Comparison of ENCODE assay signal across 1 cellular context in the genomic region with DNA sequence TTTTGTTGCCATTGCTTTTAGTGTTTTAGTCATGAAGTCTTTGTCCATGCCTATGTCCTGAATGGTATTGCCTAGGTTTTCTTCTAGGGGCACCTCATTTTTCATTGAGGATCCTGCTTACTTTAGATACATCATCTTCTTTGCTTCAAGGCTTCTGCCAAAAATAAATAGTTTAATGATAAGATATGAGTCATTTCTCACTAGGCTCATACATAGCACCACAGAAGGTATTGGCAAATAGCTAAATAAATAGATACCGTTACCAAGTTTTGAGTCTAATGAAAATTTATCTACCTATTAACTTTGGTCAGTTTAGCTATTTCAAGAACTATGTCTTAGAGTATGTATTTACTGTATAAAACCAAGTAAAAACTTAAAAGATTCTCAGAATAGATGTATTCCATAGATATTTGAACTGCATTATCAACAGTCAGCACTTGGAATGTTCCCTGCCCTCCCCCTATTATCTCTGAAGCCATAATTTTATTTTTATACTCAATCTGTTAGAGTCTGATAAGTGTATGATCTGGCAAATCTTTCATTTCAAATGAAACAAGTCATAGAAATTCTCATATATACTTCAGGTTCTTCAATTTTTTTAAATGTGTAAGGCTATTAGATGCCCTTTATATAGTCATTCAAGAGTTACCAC.
TF ChIP-seq lines count a peak whose summit lies in the region.

No MANE protein-coding gene starts in this region.

TF ChIP-seq in IMR-90, 13 proteins besides CTCF, POLR2A, EP300 and RAD21 (continued from another document):
- TF ChIP-seq CEBPB (IDR thresholded peaks at IDR 0.05; ENCODE audit: low read depth, low read length): peak; percentile 61
- TF ChIP-seq, protein P1, sequence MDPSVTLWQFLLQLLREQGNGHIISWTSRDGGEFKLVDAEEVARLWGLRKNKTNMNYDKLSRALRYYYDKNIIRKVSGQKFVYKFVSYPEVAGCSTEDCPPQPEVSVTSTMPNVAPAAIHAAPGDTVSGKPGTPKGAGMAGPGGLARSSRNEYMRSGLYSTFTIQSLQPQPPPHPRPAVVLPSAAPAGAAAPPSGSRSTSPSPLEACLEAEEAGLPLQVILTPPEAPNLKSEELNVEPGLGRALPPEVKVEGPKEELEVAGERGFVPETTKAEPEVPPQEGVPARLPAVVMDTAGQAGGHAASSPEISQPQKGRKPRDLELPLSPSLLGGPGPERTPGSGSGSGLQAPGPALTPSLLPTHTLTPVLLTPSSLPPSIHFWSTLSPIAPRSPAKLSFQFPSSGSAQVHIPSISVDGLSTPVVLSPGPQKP (IDR thresholded peaks at IDR 0.05; ENCODE audit: borderline replicate concordance, low read depth, low read length): no peak
- no peak for TF ChIP-seq SMC3 (IDR thresholded peaks at IDR 0.05; ENCODE audit: low read depth, low read length)
- TF ChIP-seq RFX5 (IDR thresholded peaks at IDR 0.05; ENCODE audit: low read depth, low read length): no peak
- TF ChIP-seq MAFK (IDR thresholded peaks at IDR 0.05; ENCODE audit: low read depth, low read length): no peak
- 0 out of 2 replicates have a peak, but pooled peaks have one; percentile 16 for TF ChIP-seq FOS (IDR thresholded peaks at IDR 0.05; ENCODE audit: low read depth, low read length)
- no peak for TF ChIP-seq USF2 (IDR thresholded peaks at IDR 0.05; ENCODE audit: low read depth, low read length)
- no peak for TF ChIP-seq BHLHE40 (IDR thresholded peaks at IDR 0.05; ENCODE audit: low read depth, low read length)
- TF ChIP-seq CHD1 (IDR thresholded peaks at IDR 0.05; ENCODE audit: low read depth, low read length): no peak
- no peak for TF ChIP-seq MXI1 (IDR thresholded peaks at IDR 0.05; ENCODE audit: borderline replicate concordance, low read depth, low read length)
- no peak for TF ChIP-seq NFE2L2 (IDR thresholded peaks at IDR 0.05; ENCODE audit: low read depth, low read length)
